ENCODE assay signal across 9 cellular contexts in the genomic region with DNA sequence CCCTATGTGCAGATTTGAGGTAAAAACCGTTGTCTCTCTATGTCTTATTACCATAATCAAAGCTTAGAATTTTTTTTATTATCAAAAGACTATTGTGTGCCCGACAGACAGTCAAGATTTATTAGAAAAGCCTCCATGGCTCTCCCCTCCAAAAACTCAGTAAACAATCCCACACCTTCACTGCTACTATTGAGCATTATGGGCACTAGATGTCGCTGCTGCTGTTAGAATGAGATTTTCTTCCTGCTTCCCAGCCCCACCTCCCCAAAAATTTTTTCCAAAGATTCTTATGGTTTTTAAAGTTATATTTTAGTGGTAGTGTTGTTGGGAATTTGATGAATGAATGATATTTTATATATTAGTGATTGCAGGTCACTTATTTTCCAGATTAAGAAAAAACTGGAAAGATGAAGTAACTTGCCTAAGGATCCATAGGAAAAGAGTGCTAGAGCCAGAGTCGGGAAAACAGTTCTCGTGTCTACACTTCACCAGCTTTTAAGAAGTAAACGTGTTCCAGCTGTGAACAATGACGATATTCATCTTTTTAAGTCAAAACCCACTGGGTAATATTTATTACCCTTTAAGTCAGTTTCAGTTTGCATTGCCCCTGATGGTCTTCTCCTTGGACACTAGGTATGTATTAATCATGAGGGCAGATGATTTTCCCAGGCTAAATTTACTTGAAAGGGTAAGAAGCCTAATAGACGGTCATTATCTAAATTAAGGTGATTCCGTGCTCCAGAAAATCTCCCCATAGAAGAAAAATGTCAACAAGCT. TPM values are rescaled to one million over a fixed set of nuclear protein-coding genes. Genes with fewer than 3 reads are reported as not detected.
DNase-seq lines count a peak whose midpoint lies in the region; ATAC-seq and TF ChIP-seq lines count a peak whose summit lies in the region.
"Had no signal": no experiment of that assay in that cellular context is flagged by ENCODE, and none has a peak within 500 bp of the region (broad histone marks: within the 10 kb centered on the region; RNA-seq: fewer than 3 reads in every experiment).

No MANE protein-coding gene starts in this region.

- peaks cover 2% of the 10 kb centered on the region for H3K36me3 Mint-ChIP-seq in neural crest cell (ENCODE audit: low read depth)
- peaks cover 2% of the 10 kb centered on the region for H3K36me3 Mint-ChIP-seq in activated CD4-positive, alpha-beta T cell treated with anti-CD3 and anti-CD28 coated beads, Interleukin-2, amount 10 ng/mL, durations not matched to agents 7 days and 5 days (ENCODE audit: low read depth)
- peaks cover 1 to 7% of the 10 kb centered on the region in 2 donors for H3K36me3 Mint-ChIP-seq in activated T-cell treated with anti-CD3 and anti-CD28 coated beads, Interleukin-2, amount 50 U/mL, for 72 hours (ENCODE audit: insufficient read depth in 2 of 2)

- no peak for ATAC-seq in HG03097 (IDR thresholded peaks at IDR 0.05; ENCODE audit: low FRiP score, unreplicated experiment)
- no peak for ATAC-seq in activated T-cell treated with anti-CD3 and anti-CD28 coated beads, Interleukin-2, amount 50 U/mL, for 72 hours (replicated peaks in 1 of 2)

- peaks cover 5% of the 10 kb centered on the region for H3K4me1 Mint-ChIP-seq in neural crest cell
- no peaks in the 10 kb centered on the region for H3K4me1 Mint-ChIP-seq in activated CD4-positive, alpha-beta T cell treated with anti-CD3 and anti-CD28 coated beads, Interleukin-2, amount 10 ng/mL, durations not matched to agents 7 days and 5 days
- H3K4me1 Mint-ChIP-seq in activated T-cell treated with anti-CD3 and anti-CD28 coated beads, Interleukin-2, amount 50 U/mL, for 72 hours (ENCODE audit: low read depth) = no peaks in the 10 kb centered on the region

- no peak overlapping the region for H3K4me3 ChIP-seq in H7 (ENCODE audit: insufficient read depth, low read depth, low read length)
- no peak overlapping the region for H3K4me3 ChIP-seq in coronary artery

- no peak overlapping the region for H3K4me3 Mint-ChIP-seq in neural crest cell
- no peak overlapping the region for H3K4me3 Mint-ChIP-seq in activated CD4-positive, alpha-beta T cell treated with anti-CD3 and anti-CD28 coated beads, Interleukin-2, amount 10 ng/mL, durations not matched to agents 7 days and 5 days
- no peak overlapping the region for H3K4me3 Mint-ChIP-seq in activated T-cell treated with anti-CD3 and anti-CD28 coated beads, Interleukin-2, amount 50 U/mL, for 72 hours
- H3K4me3 Mint-ChIP-seq: T-helper 1 cell treated with Interleukin-12 subunit alpha and Interleukin-12 subunit beta and Interleukin-4 antibody, amounts not matched to agents 30 μg/mL and 1 μg/mL, for 36 hours had no signal

- CTCF ChIA-PET in activated CD4-positive, alpha-beta T cell treated with anti-CD3 and anti-CD28 coated beads, Interleukin-2, amount 10 ng/mL, durations not matched to agents 7 days and 5 days (lab: Charles Lee) = no interaction called here

- H3K27me3 ChIP-seq in H7 (ENCODE audit: control insufficient read depth, insufficient read depth, low read length) = peaks cover 50% of the 10 kb centered on the region

- POLR2A ChIA-PET in activated CD4-positive, alpha-beta T cell treated with anti-CD3 and anti-CD28 coated beads, Interleukin-2, amount 10 ng/mL, durations not matched to agents 7 days and 5 days (lab: Charles Lee) = no interaction called here

- H3K27ac ChIP-seq in coronary artery = no peak overlapping the region

- TF ChIP-seq CTCF in coronary artery (IDR thresholded peaks at IDR 0.05) (peak; percentile 32), neural crest cell (conservative IDR thresholded peaks at IDR 0.05) (peak; percentile 90)

- DNase-seq in DMS114 treated with DMSO at 0.1 percent for 48 hours (lab: John Stamatoyannopoulos, UW; ENCODE audit: unreplicated experiment) (peak; percentile 39), H7 (peak; percentile 69), NCI-H69 (lab: John Stamatoyannopoulos, UW) (peak; percentile 92), coronary artery (ENCODE audit: low spot score) (no peak), neural crest cell (ENCODE audit: low read depth, low spot score) (no peak)
- DNase-seq in activated CD4-positive, alpha-beta T cell treated with anti-CD3 and anti-CD28 coated beads, Interleukin-2, amount 10 ng/mL, durations not matched to agents 7 days and 5 days = no peak
- DNase-seq in activated T-cell treated with anti-CD3 and anti-CD28 coated beads, Interleukin-2, amount 50 U/mL, for 72 hours = no peak

- no peak overlapping the region for H3K27ac Mint-ChIP-seq in neural crest cell (ENCODE audit: unreplicated experiment)
- no peak overlapping the region for H3K27ac Mint-ChIP-seq in activated CD4-positive, alpha-beta T cell treated with anti-CD3 and anti-CD28 coated beads, Interleukin-2, amount 10 ng/mL, durations not matched to agents 7 days and 5 days
- H3K27ac Mint-ChIP-seq in activated T-cell treated with anti-CD3 and anti-CD28 coated beads, Interleukin-2, amount 50 U/mL, for 72 hours = no peak overlapping the region
- H3K27ac Mint-ChIP-seq: T-helper 1 cell treated with Interleukin-12 subunit alpha and Interleukin-12 subunit beta and Interleukin-4 antibody, amounts not matched to agents 30 μg/mL and 1 μg/mL, for 36 hours had no signal

- peaks cover 86% of the 10 kb centered on the region for H3K27me3 Mint-ChIP-seq in neural crest cell (ENCODE audit: low read depth)
- peaks cover 41% of the 10 kb centered on the region for H3K27me3 Mint-ChIP-seq in activated CD4-positive, alpha-beta T cell treated with anti-CD3 and anti-CD28 coated beads, Interleukin-2, amount 10 ng/mL, durations not matched to agents 7 days and 5 days
- H3K27me3 Mint-ChIP-seq in activated T-cell treated with anti-CD3 and anti-CD28 coated beads, Interleukin-2, amount 50 U/mL, for 72 hours (ENCODE audit: low read depth) = peaks cover 49% of the 10 kb centered on the region

- H3K36me3 ChIP-seq in H7 (replicated peaks; ENCODE audit: control insufficient read depth, insufficient read depth, low read length) = no peaks in the 10 kb centered on the region

- no peaks in the 10 kb centered on the region for H3K9me3 Mint-ChIP-seq in neural crest cell
- H3K9me3 Mint-ChIP-seq in activated CD4-positive, alpha-beta T cell treated with anti-CD3 and anti-CD28 coated beads, Interleukin-2, amount 10 ng/mL, durations not matched to agents 7 days and 5 days = no peaks in the 10 kb centered on the region
- peaks cover 0 to 2% of the 10 kb centered on the region in 2 donors for H3K9me3 Mint-ChIP-seq in activated T-cell treated with anti-CD3 and anti-CD28 coated beads, Interleukin-2, amount 50 U/mL, for 72 hours
- H3K9me3 Mint-ChIP-seq: T-helper 1 cell treated with Interleukin-12 subunit alpha and Interleukin-12 subunit beta and Interleukin-4 antibody, amounts not matched to agents 30 μg/mL and 1 μg/mL, for 36 hours had no signal

RNA-seq across cellular contexts. Expression of a gene that starts 12.2 kb away (rescaled TPM):
- total RNA-seq in H7 (2014; rRNA removed; shearing (Covaris generic)) = 0.04 and 0.14 TPM in 2 replicates
- total RNA-seq in neural crest cell = 0.07 TPM in 1 of 2 replicates, not detected in the other
- not detected for total RNA-seq in activated CD4-positive, alpha-beta T cell treated with anti-CD3 and anti-CD28 coated beads, Interleukin-2, amount 10 ng/mL, durations not matched to agents 7 days and 5 days
- total RNA-seq in activated T-cell treated with anti-CD3 and anti-CD28 coated beads, Interleukin-2, amount 50 U/mL, for 72 hours = not detected

Comparison
In these comparisons a context has a peak if more than half of its experiments do, and no peak if none do; other contexts are left out.
1. DNase-seq: peak in DMS114 treated with DMSO at 0.1 percent for 48 hours (single experiment), H7 (single experiment) and NCI-H69 (single experiment); none in coronary artery (single experiment), neural crest cell (single experiment), activated CD4-positive, alpha-beta T cell treated with anti-CD3 and anti-CD28 coated beads, Interleukin-2, amount 10 ng/mL, durations not matched to agents 7 days and 5 days (single experiment) and activated T-cell treated with anti-CD3 and anti-CD28 coated beads, Interleukin-2, amount 50 U/mL, for 72 hours (0 of 2).